In the genomic region with DNA sequence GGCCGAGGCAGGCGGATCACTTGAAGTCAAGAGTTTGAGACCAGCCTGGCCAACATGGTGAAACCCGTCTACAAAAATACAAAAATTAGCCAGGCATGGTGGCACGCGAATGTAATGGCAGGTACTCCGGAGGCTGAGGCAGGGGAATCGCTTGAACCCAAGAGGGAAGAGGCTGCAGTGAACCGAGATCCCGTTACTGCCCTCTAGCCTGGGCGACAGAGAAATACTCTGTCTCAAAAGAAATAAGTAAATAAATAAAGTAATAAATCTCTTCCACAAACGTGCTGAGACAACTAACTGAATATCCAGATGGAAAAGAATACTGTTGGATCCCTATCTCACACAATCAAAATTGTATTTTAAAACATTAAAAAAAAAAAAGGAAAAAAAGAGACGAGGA, we compare ENCODE assay signal across 8 cellular contexts. TPM values are rescaled to one million over a fixed set of nuclear protein-coding genes. Genes with fewer than 3 reads are reported as not detected.
DNase-seq lines count a peak whose midpoint lies in the region; ATAC-seq, FAIRE-seq and TF ChIP-seq lines count a peak whose summit lies in the region.

No MANE protein-coding gene starts in this region.

- ATAC-seq in DND-41 (ENCODE audit: insufficient read depth, low read depth) (no peak), PC-3 (no peak)

- H3K27ac ChIP-seq in DND-41 (ENCODE audit: low read length) = no peak overlapping the region
- no peak overlapping the region for H3K27ac ChIP-seq in PC-3 (ENCODE audit: low read length)
- H3K27ac ChIP-seq in fibroblast of lung (ENCODE audit: insufficient read depth, low read length) = no peak overlapping the region
- H3K27ac ChIP-seq in parathyroid adenoma = no peak overlapping the region

- FAIRE-seq in GM12892 (lab: Jason Lieb, UNC) = no peak

- H3K27me3 ChIP-seq in DND-41 (ENCODE audit: insufficient read depth, low read length, poor library complexity) = no peaks in the 10 kb centered on the region
- no peaks in the 10 kb centered on the region for H3K27me3 ChIP-seq in PC-3 (ENCODE audit: low read length)
- H3K27me3 ChIP-seq in fibroblast of lung (ENCODE audit: control insufficient read depth, insufficient read depth, low read length) = no peaks in the 10 kb centered on the region
- H3K27me3 ChIP-seq in parathyroid adenoma (ENCODE audit: control insufficient read depth, insufficient read depth, low read length) = no peaks in the 10 kb centered on the region

- no TSS peak for BruUV-seq in PC-3 (replicated peaks; lab: Mats Ljungman, UMichigan)

- H2AFZ ChIP-seq in DND-41 (ENCODE audit: low read depth, low read length) (peak overlapping the region; percentile 75), PC-3 (ENCODE audit: low read length) (peak overlapping the region; percentile 98), fibroblast of lung (ENCODE audit: low read length) (no peak overlapping the region), parathyroid adenoma (peak overlapping the region; percentile 99)

- DNase-seq in DND-41 (no peak), PC-3 (no peak), fibroblast of lung (ENCODE audit: low read depth in 2 of 2) (no peak), COR-L47 (lab: John Stamatoyannopoulos, UW) (no peak), GM12892 (ENCODE audit: insufficient read length) (no peak), occipital lobe (lab: John Stamatoyannopoulos, UW) (no peak), NCI-H2081 (lab: John Stamatoyannopoulos, UW) (no peak)

- H3K36me3 ChIP-seq in DND-41 (ENCODE audit: insufficient read depth, low read length) (no peaks in the 10 kb centered on the region), PC-3 (ENCODE audit: low read depth, low read length) (no peaks in the 10 kb centered on the region; the same call in 1 of the 2 replicates), fibroblast of lung (ENCODE audit: control insufficient read depth, insufficient read depth, low read length) (no peaks in the 10 kb centered on the region), parathyroid adenoma (ENCODE audit: control insufficient read depth, insufficient read depth, low read length) (no peaks in the 10 kb centered on the region)

- H4K20me1 ChIP-seq in DND-41 (ENCODE audit: insufficient read depth, low read length) (no peaks in the 10 kb centered on the region), PC-3 (ENCODE audit: low read length) (no peaks in the 10 kb centered on the region), fibroblast of lung (ENCODE audit: control insufficient read depth, extremely low read depth, insufficient read depth, low read length) (no peaks in the 10 kb centered on the region)

- H3K9ac ChIP-seq in DND-41 (ENCODE audit: low read depth, low read length) (peak overlapping the region; percentile 72), PC-3 (ENCODE audit: low read length) (no peak overlapping the region), fibroblast of lung (ENCODE audit: insufficient read depth, low read length) (no peak overlapping the region), parathyroid adenoma (no peak overlapping the region)

- intact Hi-C loops in PC-3 (cut with micrococcal nuclease) = loop anchor here (1.0 to 5.0 kb wide), 2 partner anchors 34 to 79 kb away; partner anchors contain the start of gene ZNF761

- H3K9me2 ChIP-seq in PC-3 (replicated peaks; ENCODE audit: low read length) = no peaks in the 10 kb centered on the region

- peak; percentile 6 for TF ChIP-seq CTCF in DND-41 (IDR thresholded peaks at IDR 0.05; ENCODE audit: borderline replicate concordance, extremely low read depth, low read length, poor library complexity, severe bottlenecking)
- TF ChIP-seq CTCF in PC-3 (conservative IDR thresholded peaks at IDR 0.05; ENCODE audit: low read depth, low read length) = no peak; the same call in 1 of the 2 replicates
- TF ChIP-seq CTCF in fibroblast of lung (conservative IDR thresholded peaks at IDR 0.05 in 1 of 2, IDR thresholded peaks at IDR 0.05 in 1 of 2; ENCODE audit: low read depth in 1 of 2, low read length in 2 of 2) = no peak
- no peak for TF ChIP-seq CTCF in parathyroid adenoma (IDR thresholded peaks at IDR 0.05)

- POLR2A ChIA-PET in PC-3 (lab: Charles Lee; ENCODE audit: unreplicated experiment) = no interaction called here

- no peaks in the 10 kb centered on the region for H3F3A ChIP-seq in PC-3 (ENCODE audit: low read length, unreplicated experiment)

- CTCF ChIA-PET in PC-3 (lab: Charles Lee) = no interaction called here

- peak overlapping the region; percentile 76 for H3K4me2 ChIP-seq in DND-41 (ENCODE audit: insufficient read depth, low read length)
- H3K4me2 ChIP-seq in PC-3 (ENCODE audit: low read length) = peak overlapping the region; percentile 96
- H3K4me2 ChIP-seq in fibroblast of lung (ENCODE audit: extremely low read depth, insufficient read depth, low read length) = peak overlapping the region; percentile 87
- peak overlapping the region; percentile 77 for H3K4me2 ChIP-seq in parathyroid adenoma (ENCODE audit: low read length)

- no peak for TF ChIP-seq POLR2A in GM12892 (IDR thresholded peaks at IDR 0.05; ENCODE audit: low read depth, low read length)

- H3K4me3 ChIP-seq in DND-41 (ENCODE audit: low read depth in 1 of 2, low read length in 2 of 2) (peak overlapping the region; percentile 60 to 74; a peak in 3 of 4 replicates), PC-3 (ENCODE audit: low read length) (peak overlapping the region; percentile 88), fibroblast of lung (replicated peaks in 1 of 4; ENCODE audit: control extremely low read depth in 1 of 4, insufficient read depth in 1 of 4, low read depth in 3 of 4, low read length in 4 of 4) (peak overlapping the region in 3 of 4 experiments; percentile 48 to 81 (median 77)), parathyroid adenoma (ENCODE audit: low read depth, low read length) (peak overlapping the region; percentile 72)

- H3K79me2 ChIP-seq in DND-41 (ENCODE audit: insufficient read depth, low read length) (peaks cover 34% of the 10 kb centered on the region), PC-3 (ENCODE audit: low read length) (no peaks in the 10 kb centered on the region), fibroblast of lung (ENCODE audit: control insufficient read depth, insufficient read depth, low read length) (no peaks in the 10 kb centered on the region), parathyroid adenoma (no peaks in the 10 kb centered on the region)

- H3K9me3 ChIP-seq in DND-41 (ENCODE audit: insufficient read depth, low read length, severe bottlenecking) = no peaks in the 10 kb centered on the region
- peaks cover 6% of the 10 kb centered on the region for H3K9me3 ChIP-seq in PC-3 (ENCODE audit: low read length)
- no peaks in the 10 kb centered on the region for H3K9me3 ChIP-seq in fibroblast of lung (ENCODE audit: control insufficient read depth, insufficient read depth, low read depth, low read length)
- H3K9me3 ChIP-seq in parathyroid adenoma (ENCODE audit: control insufficient read depth, low read length) = no peaks in the 10 kb centered on the region

- H3K4me1 ChIP-seq in DND-41 (ENCODE audit: insufficient read depth, low read length) = peaks cover 32% of the 10 kb centered on the region
- H3K4me1 ChIP-seq in PC-3 (ENCODE audit: insufficient read depth, low read length) = no peaks in the 10 kb centered on the region
- no peaks in the 10 kb centered on the region for H3K4me1 ChIP-seq in fibroblast of lung (ENCODE audit: control insufficient read depth, extremely low read depth, insufficient read depth, low read length)
- no peaks in the 10 kb centered on the region for H3K4me1 ChIP-seq in parathyroid adenoma

RNA-seq across cellular contexts. Expression of gene ZNF813, which starts 0.8 kb away (rescaled TPM):
- 3.5 and 4.4 TPM in 2 replicates for total RNA-seq in PC-3 (2014; rRNA removed)
- 3.6 and 3.9 TPM in 2 replicates for total RNA-seq in fibroblast of lung
- 1.4 and 1.8 TPM in 2 replicates for polyA plus RNA-seq in fibroblast of lung
- 1.5 and 1.6 TPM in 2 replicates for polyA plus RNA-seq in fibroblast of lung (2012)
- polyA minus RNA-seq in fibroblast of lung (ENCODE audit: low replicate concordance) = 0.04 and 0.24 TPM in 2 replicates
- 1.5 TPM for polyA plus RNA-seq in GM12892 (2012; ENCODE audit: missing spikeins)
- total RNA-seq in occipital lobe = 6.6 TPM

RNA-seq across cellular contexts. Expression of gene ZNF761, which starts 34.9 kb away (rescaled TPM):
- 15.8 and 16.5 TPM in 2 replicates for total RNA-seq in PC-3 (2014; rRNA removed)
- 9.2 and 10.7 TPM in 2 replicates for total RNA-seq in fibroblast of lung
- polyA plus RNA-seq in fibroblast of lung = 7.6 and 11.5 TPM in 2 replicates
- 3.8 and 6.0 TPM in 2 replicates for polyA plus RNA-seq in fibroblast of lung (2012)
- 1.7 and 3.6 TPM in 2 replicates for polyA minus RNA-seq in fibroblast of lung (ENCODE audit: low replicate concordance)
- 8.8 TPM for polyA plus RNA-seq in GM12892 (2012; ENCODE audit: missing spikeins)
- total RNA-seq in occipital lobe = 20.7 TPM
